ENCODE assay signal across 9 cellular contexts in the genomic region with DNA sequence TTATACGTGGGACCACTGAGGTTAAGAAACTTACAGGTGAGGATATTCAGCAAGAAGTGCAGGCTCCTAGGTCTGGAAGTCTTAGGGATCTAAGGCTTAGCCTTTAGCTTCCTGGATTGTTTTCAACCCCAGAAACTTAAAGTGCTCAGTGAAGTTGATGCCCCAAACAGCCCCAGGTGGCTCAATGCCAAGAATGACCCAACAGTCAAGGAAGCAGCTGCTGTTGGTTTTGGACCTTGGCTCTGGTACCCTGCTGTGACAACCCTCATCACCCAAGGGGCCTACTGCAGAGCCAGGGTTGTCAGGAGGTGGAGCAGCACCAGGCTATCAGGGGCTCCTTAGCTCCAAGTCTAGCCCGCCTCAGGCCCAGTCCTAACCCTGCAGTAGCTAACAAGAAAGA. TPM values are rescaled to one million over a fixed set of nuclear protein-coding genes. Genes with fewer than 3 reads are reported as not detected.
DNase-seq lines count a peak whose midpoint lies in the region; ATAC-seq and TF ChIP-seq lines count a peak whose summit lies in the region.
"Had no signal": no experiment of that assay in that cellular context is flagged by ENCODE, and none has a peak within 500 bp of the region (broad histone marks: within the 10 kb centered on the region; RNA-seq: fewer than 3 reads in every experiment).

No MANE protein-coding gene starts in this region.

- POLR2A ChIA-PET in activated CD8-positive, alpha-beta T cell treated with anti-CD3 and anti-CD28 coated beads for 36 hours (lab: Charles Lee): interaction anchor here (0.7 to 4.6 kb wide), 8 partner anchors 11 to 66 kb away, joined by 3 to 26 read pairs (median 4); a partner anchor contains a TSS
- POLR2A ChIA-PET in T-cell (lab: Charles Lee): no interaction called here

- H3K4me1 Mint-ChIP-seq in activated T-cell treated with anti-CD3 and anti-CD28 coated beads, Interleukin-2, amount 50 U/mL, for 72 hours (ENCODE audit: low read depth): peaks cover 95% of the 10 kb centered on the region
- H3K4me1 Mint-ChIP-seq in activated CD8-positive, alpha-beta T cell treated with anti-CD3 and anti-CD28 coated beads for 36 hours (ENCODE audit: low read depth): peaks cover 62% of the 10 kb centered on the region
- H3K4me1 Mint-ChIP-seq in T-cell: no peaks in the 10 kb centered on the region

- intact Hi-C loops in activated CD8-positive, alpha-beta T cell treated with anti-CD3 and anti-CD28 coated beads for 36 hours (cut with micrococcal nuclease): loop anchor here (10.0 kb wide), 1 partner anchor 77 kb away; no protein-coding TSS in a partner anchor

- ATAC-seq in activated T-cell treated with anti-CD3 and anti-CD28 coated beads, Interleukin-2, amount 50 U/mL, for 72 hours (replicated peaks in 1 of 2): peak in 1 of 2 donors; percentile 10
- ATAC-seq in HG02870 (IDR thresholded peaks at IDR 0.05; ENCODE audit: unreplicated experiment) (peak; percentile 6), T-cell (replicated peaks in 1 of 4) (no peak)
- ATAC-seq in activated CD8-positive, alpha-beta T cell treated with anti-CD3 and anti-CD28 coated beads for 36 hours: no peak

- H3K9me3 Mint-ChIP-seq in activated T-cell treated with anti-CD3 and anti-CD28 coated beads, Interleukin-2, amount 50 U/mL, for 72 hours: no peaks in the 10 kb centered on the region
- H3K9me3 Mint-ChIP-seq in activated CD8-positive, alpha-beta T cell treated with anti-CD3 and anti-CD28 coated beads for 36 hours: no peaks in the 10 kb centered on the region
- no peaks in the 10 kb centered on the region for H3K9me3 Mint-ChIP-seq in T-cell

- H3K27me3 Mint-ChIP-seq in activated T-cell treated with anti-CD3 and anti-CD28 coated beads, Interleukin-2, amount 50 U/mL, for 72 hours (ENCODE audit: low read depth): no peaks in the 10 kb centered on the region
- no peaks in the 10 kb centered on the region for H3K27me3 Mint-ChIP-seq in activated CD8-positive, alpha-beta T cell treated with anti-CD3 and anti-CD28 coated beads for 36 hours
- H3K27me3 Mint-ChIP-seq in T-cell: no peaks in the 10 kb centered on the region

- CTCF ChIA-PET in activated CD8-positive, alpha-beta T cell treated with anti-CD3 and anti-CD28 coated beads for 36 hours (lab: Charles Lee): interaction anchor here (0.9 to 3.6 kb wide), 9 partner anchors 12 to 125 kb away, joined by 3 to 27 read pairs (median 4); a partner anchor contains a TSS
- CTCF ChIA-PET in T-cell (lab: Charles Lee): no interaction called here

- H3K4me3 Mint-ChIP-seq in activated T-cell treated with anti-CD3 and anti-CD28 coated beads, Interleukin-2, amount 50 U/mL, for 72 hours: peak overlapping the region; percentile 51 to 75
- peak overlapping the region; percentile 15 for H3K4me3 Mint-ChIP-seq in activated CD8-positive, alpha-beta T cell treated with anti-CD3 and anti-CD28 coated beads for 36 hours
- H3K4me3 Mint-ChIP-seq in T-cell: no peak overlapping the region

- no peak for TF ChIP-seq CTCF in activated CD8-positive, alpha-beta T cell treated with anti-CD3 and anti-CD28 coated beads for 36 hours (IDR thresholded peaks at IDR 0.05)

- DNase-seq in activated T-cell treated with anti-CD3 and anti-CD28 coated beads, Interleukin-2, amount 50 U/mL, for 72 hours: no peak
- no peak for DNase-seq in activated T-cell treated with anti-CD3 and anti-CD28 coated beads, Interleukin-2, amount 50 U/mL, for 1 hour
- no peak for DNase-seq in activated CD8-positive, alpha-beta T cell treated with anti-CD3 and anti-CD28 coated beads for 36 hours
- DNase-seq in smooth muscle cell of the brain vasculature (ENCODE audit: low read depth, low spot score) (peak; percentile 43), T-cell (no peak), GM19240 (ENCODE audit: insufficient read length, low spot score) (no peak), D341Med (ENCODE audit: low spot score) (no peak)
- DNase-seq: NCI-H524 treated with DMSO at 0.1 percent for 48 hours had no signal

- peaks cover 31 to 55% of the 10 kb centered on the region in 2 donors for H3K36me3 Mint-ChIP-seq in activated T-cell treated with anti-CD3 and anti-CD28 coated beads, Interleukin-2, amount 50 U/mL, for 72 hours (ENCODE audit: insufficient read depth in 2 of 2)
- peaks cover 74% of the 10 kb centered on the region for H3K36me3 Mint-ChIP-seq in activated CD8-positive, alpha-beta T cell treated with anti-CD3 and anti-CD28 coated beads for 36 hours (ENCODE audit: low read depth)
- H3K36me3 Mint-ChIP-seq in T-cell: no peaks in the 10 kb centered on the region

- H3K27ac Mint-ChIP-seq in activated T-cell treated with anti-CD3 and anti-CD28 coated beads, Interleukin-2, amount 50 U/mL, for 72 hours: peak overlapping the region; percentile 88
- peak overlapping the region; percentile 90 for H3K27ac Mint-ChIP-seq in activated CD8-positive, alpha-beta T cell treated with anti-CD3 and anti-CD28 coated beads for 36 hours
- no peak overlapping the region for H3K27ac Mint-ChIP-seq in T-cell

RNA-seq across cellular contexts. Expression of a gene that starts 36.8 kb away (rescaled TPM):
- 100 to 1,000 TPM; 217 to 224 TPM for total RNA-seq in activated T-cell treated with anti-CD3 and anti-CD28 coated beads, Interleukin-2, amount 50 U/mL, for 72 hours
- total RNA-seq in activated CD8-positive, alpha-beta T cell treated with anti-CD3 and anti-CD28 coated beads for 36 hours: 10 to 100 TPM; 84.6 to 86.4 TPM
- total RNA-seq in T-cell: 1 to 10 TPM in 3 of 5 donors, under 1 TPM in 2; 0.43 to 4.1 (median 3.2) TPM

RNA-seq across cellular contexts. Expression of a gene that starts 48.3 kb away (rescaled TPM):
- total RNA-seq in activated T-cell treated with anti-CD3 and anti-CD28 coated beads, Interleukin-2, amount 50 U/mL, for 72 hours: 100 to 1,000 TPM; 288 to 350 TPM
- 100 to 1,000 TPM; 373 to 382 TPM for total RNA-seq in activated CD8-positive, alpha-beta T cell treated with anti-CD3 and anti-CD28 coated beads for 36 hours
- 100 to 1,000 TPM; 142 to 192 (median 165) TPM for total RNA-seq in T-cell

Comparison
In these comparisons a context has a peak if more than half of its experiments do, and no peak if none do; other contexts are left out.
1. H3K27ac Mint-ChIP-seq: peak in activated T-cell treated with anti-CD3 and anti-CD28 coated beads, Interleukin-2, amount 50 U/mL, for 72 hours (single experiment) and activated CD8-positive, alpha-beta T cell treated with anti-CD3 and anti-CD28 coated beads for 36 hours (single experiment); none in T-cell (0 of 2).
2. H3K4me3 Mint-ChIP-seq: peak in activated T-cell treated with anti-CD3 and anti-CD28 coated beads, Interleukin-2, amount 50 U/mL, for 72 hours (2 of 2) and activated CD8-positive, alpha-beta T cell treated with anti-CD3 and anti-CD28 coated beads for 36 hours (single experiment); none in T-cell (0 of 3).
3. RNA of a gene that starts 36.8 kb away (total RNA-seq): 217 to 224 TPM in activated T-cell treated with anti-CD3 and anti-CD28 coated beads, Interleukin-2, amount 50 U/mL, for 72 hours and 84.6 to 86.4 TPM in activated CD8-positive, alpha-beta T cell treated with anti-CD3 and anti-CD28 coated beads for 36 hours; 0.43 to 4.1 TPM in T-cell; every median in the first group is over 10 times any median in the second.